In genomic region chr7:48376263-48376662, GRCh38 we compare ENCODE assay signal across 29 cellular contexts.
"Had no signal": no experiment of that assay in that cellular context is flagged by ENCODE, and none has a peak within 500 bp of the region (broad histone marks: within the 10 kb centered on the region; RNA-seq: fewer than 3 reads in every experiment).

No MANE protein-coding gene starts in this region.

- H3K4me1 Mint-ChIP-seq: central memory CD8-positive, alpha-beta T cell; naive B cell; stimulated activated naive CD8-positive, alpha-beta T cell treated with anti-CD3 and anti-CD28 coated beads, Interleukin-15, amount 100 ng/mL, for 72 hours had no signal

- H3K27me3 Mint-ChIP-seq: central memory CD8-positive, alpha-beta T cell; naive B cell; stimulated activated naive CD8-positive, alpha-beta T cell treated with anti-CD3 and anti-CD28 coated beads, Interleukin-15, amount 100 ng/mL, for 72 hours had no signal

- H3K36me3 Mint-ChIP-seq: mesothelial cell of epicardium; naive B cell; natural killer cell treated with Interleukin-12 subunit alpha and Interleukin-12 subunit beta and Interleukin-15 and Interleukin-18, amount 100 ng/mL, for 72 hours had no signal

- H3K4me3 ChIP-seq: coronary artery, esophagus squamous epithelium, gastroesophageal sphincter, heart left ventricle, hepatocyte, lung, mucosa of descending colon, prostate gland, right atrium auricular region, skin epidermis, suprapubic skin, thyroid gland had no signal

- ATAC-seq: foreskin keratinocyte; gastroesophageal sphincter; heart left ventricle; left lobe of liver; mucosa of descending colon; natural killer cell treated with Interleukin-12 subunit alpha and Interleukin-12 subunit beta and Interleukin-15 and Interleukin-18, amount 100 ng/mL, for 72 hours; stimulated activated naive CD8-positive, alpha-beta T cell treated with anti-CD3 and anti-CD28 coated beads, Interleukin-15, amount 100 ng/mL, for 72 hours had no signal

- H3K4me3 Mint-ChIP-seq: central memory CD8-positive, alpha-beta T cell; mesothelial cell of epicardium; natural killer cell treated with Interleukin-12 subunit alpha and Interleukin-12 subunit beta and Interleukin-15 and Interleukin-18, amount 100 ng/mL, for 72 hours; neural crest cell; stimulated activated naive CD8-positive, alpha-beta T cell treated with anti-CD3 and anti-CD28 coated beads, Interleukin-15, amount 100 ng/mL, for 72 hours had no signal

- H3K9me3 ChIP-seq: prostate gland, suprapubic skin, thyroid gland had no signal

- H3K27ac Mint-ChIP-seq: mesothelial cell of epicardium; naive B cell; natural killer cell treated with Interleukin-12 subunit alpha and Interleukin-12 subunit beta and Interleukin-15 and Interleukin-18, amount 100 ng/mL, for 72 hours; stimulated activated naive CD8-positive, alpha-beta T cell treated with anti-CD3 and anti-CD28 coated beads, Interleukin-15, amount 100 ng/mL, for 72 hours had no signal

- DNase-seq: dermis blood vessel endothelial cell; effector memory CD4-positive, alpha-beta T cell; erythroblast; esophagus squamous epithelium; foreskin keratinocyte; heart left ventricle; kidney; mesenchymal stem cell; mucosa of descending colon; naive B cell; stimulated activated CD4-positive, alpha-beta T cell treated with anti-CD3 and anti-CD28 coated beads, Interleukin-15, amount 100 ng/mL, for 24 hours; stimulated activated CD4-positive, alpha-beta T cell treated with anti-CD3 and anti-CD28 coated beads, Interleukin-2, amount 100 ng/mL, for 48 hours; stimulated activated naive CD4-positive, alpha-beta T cell; stimulated activated naive CD8-positive, alpha-beta T cell treated with anti-CD3 and anti-CD28 coated beads, Interleukin-15, amount 100 ng/mL, for 72 hours; thyroid gland; trophoblast cell had no signal
